Comparison of ENCODE assay signal across 1 cellular context in the genomic region with DNA sequence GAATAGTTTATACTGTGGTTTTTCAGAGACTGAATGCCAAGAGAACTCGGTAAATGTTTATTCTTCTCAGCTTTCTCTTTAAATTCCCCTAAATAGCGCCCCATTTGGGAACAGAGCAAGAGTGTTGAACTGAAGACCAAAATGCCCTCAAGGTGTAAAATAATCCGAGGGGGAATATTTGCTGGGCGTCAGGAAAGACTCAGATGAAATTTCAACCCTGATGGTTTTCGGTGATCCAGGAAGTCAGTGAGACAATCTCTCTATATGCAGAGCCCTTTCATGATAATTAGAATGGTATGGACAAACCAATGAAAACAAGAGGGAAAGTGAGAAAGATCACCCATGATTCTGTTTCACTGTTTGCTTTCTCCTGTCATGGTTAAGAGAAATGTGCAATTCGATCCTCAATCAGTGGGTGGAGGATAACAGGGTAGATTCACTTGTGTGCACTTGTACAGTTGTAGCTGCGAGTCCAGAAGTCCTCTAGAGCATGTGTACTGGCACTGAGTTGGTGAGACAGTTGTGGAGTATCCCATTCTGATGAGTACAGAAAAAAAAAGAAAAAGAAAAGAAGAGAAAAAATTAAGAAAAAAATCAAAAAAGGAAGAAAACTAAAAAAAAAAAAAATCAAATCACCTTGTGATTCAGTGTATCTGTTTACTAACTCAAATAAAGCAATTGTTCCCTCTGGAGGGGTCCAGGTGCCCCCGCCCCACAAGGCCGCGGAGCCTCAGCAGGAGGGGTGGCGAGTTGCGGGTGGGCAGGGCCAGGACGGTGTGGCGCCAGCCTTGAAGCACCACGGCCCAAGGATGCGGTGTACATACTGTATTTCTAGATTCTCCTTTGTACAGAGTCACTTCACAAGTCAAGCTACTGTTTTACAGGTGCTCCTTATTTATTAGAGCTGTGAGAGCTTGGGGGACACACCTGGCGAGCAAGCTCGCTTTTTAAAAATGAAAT.
A peak's percentile ranks its signal among the peaks of the same experiment; 100 is the strongest.
TF ChIP-seq lines count a peak whose summit lies in the region.

No MANE protein-coding gene starts in this region.

TF ChIP-seq in HEK293, 187 proteins besides CTCF, POLR2A, EP300 and RAD21 (continued from another document):
- TF ChIP-seq ZNF555 (tag by site-specific recombination; conservative IDR thresholded peaks at IDR 0.05) (no peak), ZNF514 (tag by site-specific recombination; IDR thresholded peaks at IDR 0.05) (no peak), KLF7 (tag by site-specific recombination; IDR thresholded peaks at IDR 0.05; ENCODE audit: borderline replicate concordance) (peak; percentile 24; the same call in 1 of the 2 replicates), ZNF792 (tag by site-specific recombination; IDR thresholded peaks at IDR 0.05) (0 out of 2 replicates have a peak, but pooled peaks have one; percentile 13), OSR2 (tag by site-specific recombination; IDR thresholded peaks at IDR 0.05) (peak; percentile 96), ZNF600 (tag by site-specific recombination; IDR thresholded peaks at IDR 0.05) (peak; percentile 97), ZNF16 (tag by site-specific recombination; IDR thresholded peaks at IDR 0.05; ENCODE audit: low read depth) (no peak), PRDM1 (tag by site-specific recombination; IDR thresholded peaks at IDR 0.05) (peak; percentile 96), TRIM28 (IDR thresholded peaks at IDR 0.05; ENCODE audit: borderline replicate concordance, low read length) (peak; percentile 98), ZNF23 (tag by site-specific recombination; IDR thresholded peaks at IDR 0.05; ENCODE audit: borderline replicate concordance) (no peak), ZNF302 (tag by site-specific recombination; IDR thresholded peaks at IDR 0.05; ENCODE audit: low read depth) (no peak), ZNF843 (tag by site-specific recombination; IDR thresholded peaks at IDR 0.05) (peak; percentile 98), EGR2 (tag by site-specific recombination; IDR thresholded peaks at IDR 0.05; ENCODE audit: low read depth) (peak; percentile 76), MZF1 (tag by site-specific recombination; IDR thresholded peaks at IDR 0.05; ENCODE audit: borderline replicate concordance) (peak; percentile 97), ZNF214 (tag by site-specific recombination; IDR thresholded peaks at IDR 0.05; ENCODE audit: borderline replicate concordance) (no peak), ZNF341 (tag by site-specific recombination; IDR thresholded peaks at IDR 0.05; ENCODE audit: low read depth) (peak; percentile 68), ZNF48 (tag by site-specific recombination; IDR thresholded peaks at IDR 0.05) (no peak), ZNF510 (tag by site-specific recombination; IDR thresholded peaks at IDR 0.05; ENCODE audit: insufficient replicate concordance) (no peak), ZSCAN23 (tag by site-specific recombination; IDR thresholded peaks at IDR 0.05) (peak; percentile 71; the same call in 1 of the 2 replicates)
- TF ChIP-seq, protein P1, sequence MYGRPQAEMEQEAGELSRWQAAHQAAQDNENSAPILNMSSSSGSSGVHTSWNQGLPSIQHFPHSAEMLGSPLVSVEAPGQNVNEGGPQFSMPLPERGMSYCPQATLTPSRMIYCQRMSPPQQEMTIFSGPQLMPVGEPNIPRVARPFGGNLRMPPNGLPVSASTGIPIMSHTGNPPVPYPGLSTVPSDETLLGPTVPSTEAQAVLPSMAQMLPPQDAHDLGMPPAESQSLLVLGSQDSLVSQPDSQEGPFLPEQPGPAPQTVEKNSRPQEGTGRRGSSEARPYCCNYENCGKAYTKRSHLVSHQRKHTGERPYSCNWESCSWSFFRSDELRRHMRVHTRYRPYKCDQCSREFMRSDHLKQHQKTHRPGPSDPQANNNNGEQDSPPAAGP (tag by site-specific recombination; IDR thresholded peaks at IDR 0.05) = peak; percentile 87
- TF ChIP-seq, protein P2, sequence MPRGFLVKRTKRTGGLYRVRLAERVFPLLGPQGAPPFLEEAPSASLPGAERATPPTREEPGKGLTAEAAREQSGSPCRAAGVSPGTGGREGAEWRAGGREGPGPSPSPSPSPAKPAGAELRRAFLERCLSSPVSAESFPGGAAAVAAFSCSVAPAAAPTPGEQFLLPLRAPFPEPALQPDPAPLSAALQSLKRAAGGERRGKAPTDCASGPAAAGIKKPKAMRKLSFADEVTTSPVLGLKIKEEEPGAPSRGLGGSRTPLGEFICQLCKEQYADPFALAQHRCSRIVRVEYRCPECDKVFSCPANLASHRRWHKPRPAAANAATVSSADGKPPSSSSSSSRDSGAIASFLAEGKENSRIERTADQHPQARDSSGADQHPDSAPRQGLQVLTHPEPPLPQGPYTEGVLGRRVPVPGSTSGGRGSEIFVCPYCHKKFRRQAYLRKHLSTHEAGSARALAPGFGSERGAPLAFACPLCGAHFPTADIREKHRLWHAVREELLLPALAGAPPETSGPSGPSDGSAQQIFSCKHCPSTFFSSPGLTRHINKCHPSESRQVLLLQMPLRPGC (tag by site-specific recombination; IDR thresholded peaks at IDR 0.05) = peak; percentile 94
- TF ChIP-seq, protein P3, sequence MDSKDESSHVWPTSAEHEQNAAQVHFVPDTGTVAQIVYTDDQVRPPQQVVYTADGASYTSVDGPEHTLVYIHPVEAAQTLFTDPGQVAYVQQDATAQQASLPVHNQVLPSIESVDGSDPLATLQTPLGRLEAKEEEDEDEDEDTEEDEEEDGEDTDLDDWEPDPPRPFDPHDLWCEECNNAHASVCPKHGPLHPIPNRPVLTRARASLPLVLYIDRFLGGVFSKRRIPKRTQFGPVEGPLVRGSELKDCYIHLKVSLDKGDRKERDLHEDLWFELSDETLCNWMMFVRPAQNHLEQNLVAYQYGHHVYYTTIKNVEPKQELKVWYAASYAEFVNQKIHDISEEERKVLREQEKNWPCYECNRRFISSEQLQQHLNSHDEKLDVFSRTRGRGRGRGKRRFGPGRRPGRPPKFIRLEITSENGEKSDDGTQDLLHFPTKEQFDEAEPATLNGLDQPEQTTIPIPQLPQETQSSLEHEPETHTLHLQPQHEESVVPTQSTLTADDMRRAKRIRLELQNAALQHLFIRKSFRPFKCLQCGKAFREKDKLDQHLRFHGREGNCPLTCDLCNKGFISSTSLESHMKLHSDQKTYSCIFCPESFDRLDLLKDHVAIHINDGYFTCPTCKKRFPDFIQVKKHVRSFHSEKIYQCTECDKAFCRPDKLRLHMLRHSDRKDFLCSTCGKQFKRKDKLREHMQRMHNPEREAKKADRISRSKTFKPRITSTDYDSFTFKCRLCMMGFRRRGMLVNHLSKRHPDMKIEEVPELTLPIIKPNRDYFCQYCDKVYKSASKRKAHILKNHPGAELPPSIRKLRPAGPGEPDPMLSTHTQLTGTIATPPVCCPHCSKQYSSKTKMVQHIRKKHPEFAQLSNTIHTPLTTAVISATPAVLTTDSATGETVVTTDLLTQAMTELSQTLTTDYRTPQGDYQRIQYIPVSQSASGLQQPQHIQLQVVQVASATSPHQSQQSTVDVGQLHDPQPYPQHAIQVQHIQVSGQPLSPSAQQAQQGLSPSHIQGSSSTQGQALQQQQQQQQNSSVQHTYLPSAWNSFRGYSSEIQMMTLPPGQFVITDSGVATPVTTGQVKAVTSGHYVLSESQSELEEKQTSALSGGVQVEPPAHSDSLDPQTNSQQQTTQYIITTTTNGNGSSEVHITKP (tag by site-specific recombination; IDR thresholded peaks at IDR 0.05) = peak; percentile 96
- TF ChIP-seq, protein P4, sequence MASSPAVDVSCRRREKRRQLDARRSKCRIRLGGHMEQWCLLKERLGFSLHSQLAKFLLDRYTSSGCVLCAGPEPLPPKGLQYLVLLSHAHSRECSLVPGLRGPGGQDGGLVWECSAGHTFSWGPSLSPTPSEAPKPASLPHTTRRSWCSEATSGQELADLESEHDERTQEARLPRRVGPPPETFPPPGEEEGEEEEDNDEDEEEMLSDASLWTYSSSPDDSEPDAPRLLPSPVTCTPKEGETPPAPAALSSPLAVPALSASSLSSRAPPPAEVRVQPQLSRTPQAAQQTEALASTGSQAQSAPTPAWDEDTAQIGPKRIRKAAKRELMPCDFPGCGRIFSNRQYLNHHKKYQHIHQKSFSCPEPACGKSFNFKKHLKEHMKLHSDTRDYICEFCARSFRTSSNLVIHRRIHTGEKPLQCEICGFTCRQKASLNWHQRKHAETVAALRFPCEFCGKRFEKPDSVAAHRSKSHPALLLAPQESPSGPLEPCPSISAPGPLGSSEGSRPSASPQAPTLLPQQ (tag by site-specific recombination; IDR thresholded peaks at IDR 0.05) = 0 out of 2 replicates have a peak, but pooled peaks have one; percentile 28
